Comparison of ENCODE assay signal across 13 cellular contexts in genomic region chr9:6418764-6419163, GRCh38. TPM values are rescaled to one million over a fixed set of nuclear protein-coding genes. Genes with fewer than 3 reads are reported as not detected.
DNase-seq lines count a peak whose midpoint lies in the region; ATAC-seq and TF ChIP-seq lines count a peak whose summit lies in the region.
"Had no signal": no experiment of that assay in that cellular context is flagged by ENCODE, and none has a peak within 500 bp of the region (broad histone marks: within the 10 kb centered on the region; RNA-seq: fewer than 3 reads in every experiment).

No MANE protein-coding gene starts in this region.

- no peak overlapping the region for H3K4me3 Mint-ChIP-seq in T-helper 1 cell treated with Interleukin-12 subunit alpha and Interleukin-12 subunit beta and Interleukin-4 antibody, amounts not matched to agents 30 μg/mL and 1 μg/mL, for 36 hours
- H3K4me3 Mint-ChIP-seq in naive B cell (peak overlapping the region in 4 of 8 donors; percentile 5 to 71 (median 22)), Calu3 (ENCODE audit: low read depth, unreplicated experiment) (no peak overlapping the region)

- no peak overlapping the region for H3K9ac ChIP-seq in SK-N-MC (ENCODE audit: insufficient read length)

- no peak overlapping the region for H3K27ac ChIP-seq in SK-N-MC

- H3K36me3 ChIP-seq in SK-N-MC (ENCODE audit: insufficient read depth, low read length): peaks cover 51% of the 10 kb centered on the region

- ATAC-seq in naive B cell (ENCODE audit: low read depth in 2 of 2) (no peak), GM21825 (IDR thresholded peaks at IDR 0.05; ENCODE audit: unreplicated experiment) (no peak)

- H3K9me3 ChIP-seq in SK-N-MC (ENCODE audit: low read depth, low read length): no peaks in the 10 kb centered on the region

- H3K9me3 Mint-ChIP-seq in T-helper 1 cell treated with Interleukin-12 subunit alpha and Interleukin-12 subunit beta and Interleukin-4 antibody, amounts not matched to agents 30 μg/mL and 1 μg/mL, for 36 hours: no peaks in the 10 kb centered on the region
- H3K9me3 Mint-ChIP-seq in naive B cell (no peaks in the 10 kb centered on the region), Calu3 (ENCODE audit: low read depth, unreplicated experiment) (no peaks in the 10 kb centered on the region)

- peaks cover 27% of the 10 kb centered on the region for H3K36me3 Mint-ChIP-seq in T-helper 1 cell treated with Interleukin-12 subunit alpha and Interleukin-12 subunit beta and Interleukin-4 antibody, amounts not matched to agents 30 μg/mL and 1 μg/mL, for 36 hours (ENCODE audit: low read depth)
- H3K36me3 Mint-ChIP-seq in naive B cell (peaks cover 0 to 9% of the 10 kb centered on the region in 2 donors), Calu3 (ENCODE audit: insufficient read depth, unreplicated experiment) (peaks cover 9% of the 10 kb centered on the region)

- TF ChIP-seq CTCF in GM12865 (IDR thresholded peaks at IDR 0.05; ENCODE audit: insufficient read depth, low read depth, low read length, missing control alignments) (no peak), Calu3 (IDR thresholded peaks at IDR 0.05; ENCODE audit: unreplicated experiment) (no peak)

- CTCF ChIA-PET in Calu3 (lab: Charles Lee): no interaction called here

- no peaks in the 10 kb centered on the region for H3K27me3 Mint-ChIP-seq in T-helper 1 cell treated with Interleukin-12 subunit alpha and Interleukin-12 subunit beta and Interleukin-4 antibody, amounts not matched to agents 30 μg/mL and 1 μg/mL, for 36 hours (ENCODE audit: low read depth)
- H3K27me3 Mint-ChIP-seq in naive B cell (no peaks in the 10 kb centered on the region), Calu3 (ENCODE audit: unreplicated experiment) (no peaks in the 10 kb centered on the region)

- no TSS peak for BruUV-seq in Calu3 (replicated peaks; lab: Mats Ljungman, UMichigan)

- peak overlapping the region; percentile 57 for H3K4me3 ChIP-seq in GM12865 (ENCODE audit: low read depth, low read length)
- H3K4me3 ChIP-seq in SK-N-MC: 0 out of 2 replicates have a peak overlapping the region, but pooled peaks have one; percentile 20

- H3K27ac Mint-ChIP-seq in T-helper 1 cell treated with Interleukin-12 subunit alpha and Interleukin-12 subunit beta and Interleukin-4 antibody, amounts not matched to agents 30 μg/mL and 1 μg/mL, for 36 hours: peak overlapping the region; percentile 63
- H3K27ac Mint-ChIP-seq in naive B cell (peak overlapping the region in 5 of 6 donors; percentile 14 to 88 (median 34)), Calu3 (ENCODE audit: unreplicated experiment) (no peak overlapping the region)

- DNase-seq in T-helper 1 cell (no peak), GM12865 (ENCODE audit: low read depth) (peak; percentile 64), SK-N-MC (ENCODE audit: low read depth, low spot score) (no peak), naive B cell (no peak), Calu3 (no peak), NCI-H187 treated with DMSO at 0.1 percent for 48 hours (lab: John Stamatoyannopoulos, UW) (no peak)
- DNase-seq: 8988T; activated naive CD4-positive, alpha-beta T cell treated with Interleukin-2 at 50 U/mL for 16 hours; caudate nucleus; NCI-H1092; NCI-H2171 had no signal

- peaks cover 63% of the 10 kb centered on the region for H3K4me1 Mint-ChIP-seq in T-helper 1 cell treated with Interleukin-12 subunit alpha and Interleukin-12 subunit beta and Interleukin-4 antibody, amounts not matched to agents 30 μg/mL and 1 μg/mL, for 36 hours (ENCODE audit: low read depth)
- peaks cover 46 to 80% (median 65%) of the 10 kb centered on the region in 3 donors for H3K4me1 Mint-ChIP-seq in naive B cell
- peaks cover 9% of the 10 kb centered on the region for H3K4me1 Mint-ChIP-seq in Calu3 (ENCODE audit: low read depth, unreplicated experiment)

- intact Hi-C loops in Calu3 (cut with micrococcal nuclease; ENCODE audit: unreplicated experiment): no loop called here

RNA-seq across cellular contexts. Expression of gene UHRF2, which starts 5.8 kb away (rescaled TPM):
- polyA plus RNA-seq in naive B cell (ENCODE audit: low read depth in 6 of 6): 10 to 100 TPM in 5 of 6 donors, 1 to 10 TPM in 1; 7.2 to 52.4 (median 23.6) TPM
- total RNA-seq in Calu3 (2022): 38.4 and 38.8 TPM in 2 replicates
